Comparison of ENCODE assay signal across 19 cellular contexts in genomic region chr10:127048630-127049029, GRCh38.
DNase-seq lines count a peak whose midpoint lies in the region; ATAC-seq and TF ChIP-seq lines count a peak whose summit lies in the region.
"Had no signal": no experiment of that assay in that cellular context is flagged by ENCODE, and none has a peak within 500 bp of the region (broad histone marks: within the 10 kb centered on the region; RNA-seq: fewer than 3 reads in every experiment).

No MANE protein-coding gene starts in this region.

- H3K27ac ChIP-seq in SK-N-SH (ENCODE audit: low read depth in 2 of 2, low read length in 1 of 2) = 0 out of 4 replicates have a peak overlapping the region, but pooled peaks of 1 of the 2 experiments have one; percentile 0
- H3K27ac ChIP-seq: C4-2B, GM23248, Peyer's patch, SJCRH30 had no signal

- H3F3A ChIP-seq in SK-N-SH (replicated peaks; ENCODE audit: insufficient read depth) = peaks cover 23% of the 10 kb centered on the region

- ATAC-seq in HG03045 (IDR thresholded peaks at IDR 0.05; ENCODE audit: unreplicated experiment) = no peak

- no peak for TF ChIP-seq CTCF in SK-N-SH (IDR thresholded peaks at IDR 0.05)

- no peaks in the 10 kb centered on the region for H3K9me3 ChIP-seq in SK-N-SH
- H3K9me3 ChIP-seq: HAP-1, Peyer's patch, SJCRH30 had no signal

- peaks cover 17 to 30% of the 10 kb centered on the region in 2 experiments for H3K36me3 ChIP-seq in SK-N-SH (replicated peaks in 1 of 2; ENCODE audit: control insufficient read depth in 1 of 2, insufficient read depth in 2 of 2, low read length in 1 of 2)
- H3K36me3 ChIP-seq: HAP-1 had no signal

- H3K4me1 ChIP-seq in SK-N-SH (ENCODE audit: control insufficient read depth in 1 of 2, insufficient read depth in 2 of 2, low read depth in 1 of 2, low read length in 1 of 2) = peaks cover 2 to 6% of the 10 kb centered on the region in 2 experiments; a peak in 2 of 4 replicates
- H3K4me1 ChIP-seq: HAP-1, Peyer's patch had no signal

- no peak for TF ChIP-seq RAD21 in SK-N-SH (IDR thresholded peaks at IDR 0.05; ENCODE audit: low read length)

- H3K27me3 ChIP-seq in SK-N-SH (ENCODE audit: insufficient read depth) = no peaks in the 10 kb centered on the region
- H3K27me3 ChIP-seq: Peyer's patch, SJCRH30 had no signal

- H3K79me2 ChIP-seq in SK-N-SH (ENCODE audit: insufficient read depth) = no peaks in the 10 kb centered on the region; the same call in 1 of the 2 replicates

- no peak overlapping the region for H3K4me2 ChIP-seq in SK-N-SH

- POLR2A ChIA-PET in SK-N-SH (lab: Yijun Ruan, JAX) = no interaction called here

- H2AFZ ChIP-seq in SK-N-SH (ENCODE audit: low read depth) = no peak overlapping the region
- H2AFZ ChIP-seq: GM23248 had no signal

- 65% methylated on average over 6 of the region's 6 CpGs for WGBS in SK-N-SH (ENCODE audit: low lambda C conversion rate)

- H3K4me3 ChIP-seq in SK-N-SH (ENCODE audit: low read depth in 2 of 2, low read length in 1 of 2) = no peak overlapping the region
- H3K4me3 ChIP-seq: GM23248, HAP-1, Peyer's patch, SJCRH30 had no signal

- DNase-seq in NCI-H2029 (lab: John Stamatoyannopoulos, UW) (peak; percentile 7), NCI-H2029 treated with DMSO at 0.1 percent for 48 hours (lab: John Stamatoyannopoulos, UW) (no peak), NCI-H526 treated with DMSO at 0.1 percent for 48 hours (lab: John Stamatoyannopoulos, UW) (peak; percentile 71), SK-N-SH (no peak), pons (ENCODE audit: low spot score) (peak; percentile 48), NCI-H446 treated with DMSO at 0.1 percent for 48 hours (lab: John Stamatoyannopoulos, UW) (no peak)
- no peak for DNase-seq in activated CD4-positive, alpha-beta T cell treated with anti-CD3 and anti-CD28 coated beads, Interleukin-2, amount 50 U/mL, for 4 hours
- DNase-seq: GM23248, KBM-7, MM.1S, NCI-H1092, NCI-H187, NCI-H2227 treated with DMSO at 0.1 percent for 48 hours, NCI-H524 treated with DMSO at 0.1 percent for 48 hours, Peyer's patch, SJCRH30 had no signal

- no peaks in the 10 kb centered on the region for H3K9me2 ChIP-seq in SK-N-SH

- CTCF ChIA-PET in SK-N-SH (lab: Yijun Ruan, JAX) = no interaction called here

- no peaks in the 10 kb centered on the region for H4K20me1 ChIP-seq in SK-N-SH (ENCODE audit: insufficient read depth)

- no peak overlapping the region for H3K9ac ChIP-seq in SK-N-SH
- H3K9ac ChIP-seq: GM23248 had no signal

- TF ChIP-seq EP300 in SK-N-SH (IDR thresholded peaks at IDR 0.05; ENCODE audit: borderline replicate concordance in 1 of 2, low read depth in 1 of 2, low read length in 1 of 2) = no peak

TF ChIP-seq in SK-N-SH, 30 proteins besides CTCF, POLR2A, EP300 and RAD21:
- TF ChIP-seq CHD2 (IDR thresholded peaks at IDR 0.05; ENCODE audit: low read length, partially characterized antibody) = no peak
- no peak for TF ChIP-seq SIN3A (IDR thresholded peaks at IDR 0.05; ENCODE audit: borderline replicate concordance, low read depth, low read length)
- TF ChIP-seq RCOR1 (IDR thresholded peaks at IDR 0.05; ENCODE audit: low read length) = no peak
- TF ChIP-seq GATA2 (CRISPR knock-in tag; IDR thresholded peaks at IDR 0.05) = no peak
- peak; percentile 28; the same call in 1 of the 2 replicates for TF ChIP-seq NFIC (IDR thresholded peaks at IDR 0.05; ENCODE audit: borderline replicate concordance)
- TF ChIP-seq FOSL2 (IDR thresholded peaks at IDR 0.05; ENCODE audit: borderline replicate concordance, low read depth) = no peak
- TF ChIP-seq EZH2phosphoT487 (IDR thresholded peaks at IDR 0.05; ENCODE audit: borderline replicate concordance, low read depth) = no peak
- TF ChIP-seq TAF1 (IDR thresholded peaks at IDR 0.05; ENCODE audit: borderline replicate concordance, low read depth, low read length) = no peak
- peak; percentile 32 for TF ChIP-seq PBX3 (IDR thresholded peaks at IDR 0.05)
- TF ChIP-seq NRF1 (IDR thresholded peaks at IDR 0.05; ENCODE audit: low read depth, low read length) = no peak
- no peak for TF ChIP-seq FOXJ3 (CRISPR knock-in tag; IDR thresholded peaks at IDR 0.05)
- TF ChIP-seq USF1 (IDR thresholded peaks at IDR 0.05; ENCODE audit: borderline replicate concordance, low read depth) = no peak
- no peak for TF ChIP-seq SMC3 (IDR thresholded peaks at IDR 0.05; ENCODE audit: low read depth, low read length)
- no peak for TF ChIP-seq ELF1 (IDR thresholded peaks at IDR 0.05)
- no peak for TF ChIP-seq RFX5 (IDR thresholded peaks at IDR 0.05; ENCODE audit: low read length)
- peak; percentile 39; the same call in 1 of the 2 replicates for TF ChIP-seq REST (IDR thresholded peaks at IDR 0.05; ENCODE audit: low read depth, low read length)
- TF ChIP-seq TCF12 (IDR thresholded peaks at IDR 0.05) = peak; percentile 88

Comparison
In these comparisons a context has a peak if more than half of its experiments do, and no peak if none do; other contexts are left out.
1. DNase-seq: peak in NCI-H2029 (single experiment), NCI-H526 treated with DMSO at 0.1 percent for 48 hours (single experiment) and pons (single experiment); none in NCI-H2029 treated with DMSO at 0.1 percent for 48 hours (single experiment), SK-N-SH (single experiment), activated CD4-positive, alpha-beta T cell treated with anti-CD3 and anti-CD28 coated beads, Interleukin-2, amount 50 U/mL, for 4 hours (0 of 2) and NCI-H446 treated with DMSO at 0.1 percent for 48 hours (single experiment).